ENCODE assay signal across 1 cellular context in genomic region chr10:122293156-122293978, GRCh38.
TF ChIP-seq lines count a peak whose summit lies in the region.

No MANE protein-coding gene starts in this region.

TF ChIP-seq in HepG2, 621 proteins besides CTCF, POLR2A, EP300 and RAD21:
- TF ChIP-seq ELF3 (CRISPR knock-in tag; IDR thresholded peaks at IDR 0.05) = 0 out of 2 replicates have a peak, but pooled peaks have one; percentile 14
- TF ChIP-seq, protein P1, sequence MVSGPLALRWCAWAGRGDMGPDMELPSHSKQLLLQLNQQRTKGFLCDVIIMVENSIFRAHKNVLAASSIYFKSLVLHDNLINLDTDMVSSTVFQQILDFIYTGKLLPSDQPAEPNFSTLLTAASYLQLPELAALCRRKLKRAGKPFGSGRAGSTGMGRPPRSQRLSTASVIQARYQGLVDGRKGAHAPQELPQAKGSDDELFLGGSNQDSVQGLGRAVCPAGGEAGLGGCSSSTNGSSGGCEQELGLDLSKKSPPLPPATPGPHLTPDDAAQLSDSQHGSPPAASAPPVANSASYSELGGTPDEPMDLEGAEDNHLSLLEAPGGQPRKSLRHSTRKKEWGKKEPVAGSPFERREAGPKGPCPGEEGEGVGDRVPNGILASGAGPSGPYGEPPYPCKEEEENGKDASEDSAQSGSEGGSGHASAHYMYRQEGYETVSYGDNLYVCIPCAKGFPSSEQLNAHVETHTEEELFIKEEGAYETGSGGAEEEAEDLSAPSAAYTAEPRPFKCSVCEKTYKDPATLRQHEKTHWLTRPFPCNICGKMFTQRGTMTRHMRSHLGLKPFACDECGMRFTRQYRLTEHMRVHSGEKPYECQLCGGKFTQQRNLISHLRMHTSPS (CRISPR knock-in tag; IDR thresholded peaks at IDR 0.05; ENCODE audit: low read depth) = no peak
